8 cellular contexts compared by ENCODE assay signal in genomic region chrX:153463556-153463955, GRCh38. TPM values are rescaled to one million over a fixed set of nuclear protein-coding genes. Genes with fewer than 3 reads are reported as not detected.
"Had no signal": no experiment of that assay in that cellular context is flagged by ENCODE, and none has a peak within 500 bp of the region (broad histone marks: within the 10 kb centered on the region; RNA-seq: fewer than 3 reads in every experiment).

No MANE protein-coding gene starts in this region.

- H3K4me1 Mint-ChIP-seq: GM23338, H9 had no signal

- H3K4me2 ChIP-seq: GM23338 had no signal

- H3K27ac Mint-ChIP-seq: GM23338 had no signal

- H3K4me3 ChIP-seq: GM23338 had no signal

- H3K9me3 Mint-ChIP-seq: GM23338 had no signal

- DNase-seq: H9, HCEC 1CT, IMR-90 had no signal

- H3K4me3 Mint-ChIP-seq: GM23338, H9 had no signal

- H2AFZ ChIP-seq: GM23338 had no signal

- FAIRE-seq: H1, H54, HTR-8/SVneo had no signal

RNA-seq across cellular contexts. Expression of gene ZFP92, which starts 52.3 kb away (rescaled TPM):
- total RNA-seq: HT-29 had no signal

RNA-seq across cellular contexts. Expression of gene ATP2B3, which starts 53.9 kb away (rescaled TPM):
- total RNA-seq: HT-29 had no signal
- polyA plus RNA-seq: GM23338 had no signal
